In the genomic region with DNA sequence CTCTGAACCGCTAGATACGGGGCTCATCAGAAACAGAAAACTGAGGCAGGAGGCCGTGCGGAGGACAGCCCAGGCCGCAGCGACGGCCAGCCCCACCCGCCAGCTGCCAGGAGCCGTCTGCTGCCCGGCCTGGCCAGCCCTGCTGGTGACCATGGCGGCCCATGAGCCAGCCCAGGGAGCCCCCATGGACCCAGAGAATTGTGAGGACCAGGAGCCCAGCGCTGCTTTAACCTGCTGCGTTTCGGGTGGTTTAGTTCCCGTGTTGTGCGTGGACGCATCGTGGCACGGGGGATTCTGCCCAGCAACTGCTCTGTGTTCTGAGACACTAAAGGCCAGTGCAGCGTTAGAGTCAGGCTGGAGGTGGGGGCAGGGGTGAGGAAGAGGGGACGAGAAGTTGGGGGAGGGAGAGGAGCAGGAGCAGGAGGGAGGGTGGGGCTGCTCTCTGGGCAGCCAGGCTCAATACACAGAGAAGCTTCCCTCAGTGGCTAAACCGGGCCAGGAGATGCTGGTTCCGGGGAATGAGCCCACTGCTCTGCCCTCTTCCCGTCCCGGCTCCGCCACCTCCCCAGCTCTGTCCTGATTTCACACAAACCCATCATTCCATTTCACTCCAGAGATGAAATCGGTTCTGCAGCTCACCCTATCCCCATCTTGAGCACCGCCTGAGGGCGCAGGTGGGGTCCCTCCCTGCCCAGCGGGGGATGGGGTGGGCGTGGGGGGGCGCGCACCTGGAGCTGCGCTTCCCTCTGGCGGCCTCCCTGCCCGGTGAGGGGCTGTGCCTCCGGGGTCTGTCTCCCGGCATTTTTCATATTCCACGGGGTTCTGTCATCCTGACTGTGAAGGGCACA, we compare ENCODE assay signal across 8 cellular contexts. TPM values are rescaled to one million over a fixed set of nuclear protein-coding genes. Genes with fewer than 3 reads are reported as not detected.
A peak's percentile ranks its signal among the peaks of the same experiment; 100 is the strongest.
DNase-seq lines count a peak whose midpoint lies in the region; ATAC-seq and FAIRE-seq lines count a peak whose summit lies in the region.

No MANE protein-coding gene starts in this region.

- DNase-seq in stimulated activated naive B cell treated with anti-CD40 and anti-IgM and Interleukin-4, amounts not matched to agents 10 μg/mL and 1 μg/mL and 100 μg/mL, for 72 hours: no peak
- no peak for DNase-seq in GOT3 (lab: John Stamatoyannopoulos, UW)
- no peak for DNase-seq in HTR-8/SVneo (ENCODE audit: insufficient read length, low spot score)
- DNase-seq in HuH-7 (ENCODE audit: low spot score): no peak
- DNase-seq in epidermal melanocyte (ENCODE audit: insufficient read length, low spot score): no peak

- H3K9ac ChIP-seq in iPS-15b (ENCODE audit: low read depth, low read length): no peak overlapping the region

- ATAC-seq in HG03432 (IDR thresholded peaks at IDR 0.05; ENCODE audit: unreplicated experiment): peak; percentile 1
- no peak for ATAC-seq in activated T-helper 17 cell treated with anti-CD3 and anti-CD28 coated beads, Interleukin-2, amount 50 U/mL, for 72 hours (replicated peaks)
- no peak for ATAC-seq in stimulated activated naive B cell treated with anti-CD40 and anti-IgM and Interleukin-4, amounts not matched to agents 10 μg/mL and 1 μg/mL and 100 μg/mL, for 72 hours (replicated peaks)

- no peaks in the 10 kb centered on the region for H3K36me3 Mint-ChIP-seq in activated T-helper 17 cell treated with anti-CD3 and anti-CD28 coated beads, Interleukin-2, amount 50 U/mL, for 72 hours (ENCODE audit: low read depth)
- H3K36me3 Mint-ChIP-seq in stimulated activated naive B cell treated with anti-CD40 and anti-IgM and Interleukin-4, amounts not matched to agents 10 μg/mL and 1 μg/mL and 100 μg/mL, for 72 hours: peaks cover 6% of the 10 kb centered on the region in 2 donors

- H3K27me3 ChIP-seq in iPS-15b (ENCODE audit: control insufficient read depth, insufficient read depth, low read length): peaks cover 25% of the 10 kb centered on the region

- H3K9me3 ChIP-seq in iPS-15b (ENCODE audit: control insufficient read depth, insufficient read depth, low read length): no peaks in the 10 kb centered on the region

- peaks cover 7% of the 10 kb centered on the region for H3K4me1 Mint-ChIP-seq in activated T-helper 17 cell treated with anti-CD3 and anti-CD28 coated beads, Interleukin-2, amount 50 U/mL, for 72 hours
- peaks cover 13 to 45% of the 10 kb centered on the region in 2 donors for H3K4me1 Mint-ChIP-seq in stimulated activated naive B cell treated with anti-CD40 and anti-IgM and Interleukin-4, amounts not matched to agents 10 μg/mL and 1 μg/mL and 100 μg/mL, for 72 hours

- no peaks in the 10 kb centered on the region for H3K36me3 ChIP-seq in iPS-15b (ENCODE audit: control insufficient read depth, insufficient read depth, low read length)

- no peaks in the 10 kb centered on the region for H3K27me3 Mint-ChIP-seq in activated T-helper 17 cell treated with anti-CD3 and anti-CD28 coated beads, Interleukin-2, amount 50 U/mL, for 72 hours
- peaks cover 3 to 23% of the 10 kb centered on the region in 2 donors for H3K27me3 Mint-ChIP-seq in stimulated activated naive B cell treated with anti-CD40 and anti-IgM and Interleukin-4, amounts not matched to agents 10 μg/mL and 1 μg/mL and 100 μg/mL, for 72 hours

- no peak for FAIRE-seq in HTR-8/SVneo (lab: Jason Lieb, UNC)

- peak overlapping the region; percentile 82 for H3K27ac Mint-ChIP-seq in activated T-helper 17 cell treated with anti-CD3 and anti-CD28 coated beads, Interleukin-2, amount 50 U/mL, for 72 hours
- no peak overlapping the region for H3K27ac Mint-ChIP-seq in stimulated activated naive B cell treated with anti-CD40 and anti-IgM and Interleukin-4, amounts not matched to agents 10 μg/mL and 1 μg/mL and 100 μg/mL, for 72 hours

- peaks cover 3% of the 10 kb centered on the region for H3K9me3 Mint-ChIP-seq in activated T-helper 17 cell treated with anti-CD3 and anti-CD28 coated beads, Interleukin-2, amount 50 U/mL, for 72 hours
- peaks cover 3 to 5% of the 10 kb centered on the region in 2 donors for H3K9me3 Mint-ChIP-seq in stimulated activated naive B cell treated with anti-CD40 and anti-IgM and Interleukin-4, amounts not matched to agents 10 μg/mL and 1 μg/mL and 100 μg/mL, for 72 hours

- peak overlapping the region; percentile 60 for H3K4me3 ChIP-seq in iPS-15b (ENCODE audit: low read depth, low read length)

- no peaks in the 10 kb centered on the region for H3K4me1 ChIP-seq in iPS-15b (ENCODE audit: control insufficient read depth, insufficient read depth, low read length)

- peak overlapping the region; percentile 89 for H3K4me3 Mint-ChIP-seq in activated T-helper 17 cell treated with anti-CD3 and anti-CD28 coated beads, Interleukin-2, amount 50 U/mL, for 72 hours
- H3K4me3 Mint-ChIP-seq in stimulated activated naive B cell treated with anti-CD40 and anti-IgM and Interleukin-4, amounts not matched to agents 10 μg/mL and 1 μg/mL and 100 μg/mL, for 72 hours: peak overlapping the region; percentile 85 to 86

RNA-seq across cellular contexts. Expression of a gene that starts 44.4 kb away (rescaled TPM):
- total RNA-seq in activated T-helper 17 cell treated with anti-CD3 and anti-CD28 coated beads, Interleukin-2, amount 50 U/mL, for 72 hours: 10 to 100 TPM; 17.0 to 39.9 TPM

RNA-seq across cellular contexts. Expression of a gene that starts 44.6 kb away (rescaled TPM):
- total RNA-seq in activated T-helper 17 cell treated with anti-CD3 and anti-CD28 coated beads, Interleukin-2, amount 50 U/mL, for 72 hours: 10 to 100 TPM; 20.7 to 44.5 TPM
